Comparison of ENCODE assay signal across 21 cellular contexts in the genomic region with DNA sequence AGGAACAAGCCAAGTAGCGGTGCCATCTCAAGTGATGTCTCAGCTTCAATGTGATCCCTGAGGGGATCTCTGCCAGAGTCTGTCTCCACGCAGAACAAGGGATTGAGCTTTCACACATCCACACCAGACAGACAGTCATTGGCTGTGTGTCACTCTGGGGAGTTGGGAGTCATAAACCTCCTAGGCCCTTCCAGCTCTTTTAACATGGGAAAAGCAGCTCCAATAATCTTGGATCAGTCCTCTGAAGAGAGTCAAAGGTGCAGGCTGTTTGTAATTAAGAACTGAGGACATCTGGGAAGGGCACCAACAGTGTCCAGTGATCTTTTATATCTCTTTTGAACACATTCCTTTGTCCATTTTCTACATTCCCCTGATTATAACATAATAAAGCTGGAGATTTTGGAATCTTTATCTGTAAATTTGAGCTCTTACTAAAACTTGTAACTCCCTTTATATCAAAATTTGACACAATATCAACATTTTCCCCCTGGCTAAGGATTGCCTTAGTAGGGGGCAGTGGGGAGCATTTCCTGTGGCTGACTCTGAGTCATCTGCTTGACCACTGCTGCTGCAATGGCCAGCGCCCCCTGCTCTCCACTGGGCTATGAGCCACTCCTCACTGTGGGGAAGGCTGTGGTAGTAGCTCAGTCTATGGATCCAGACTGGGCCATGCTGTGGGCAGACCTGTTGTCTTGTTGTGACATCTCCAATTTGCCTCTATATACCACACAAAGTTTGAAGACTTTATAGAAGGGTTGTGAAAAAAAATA.
DNase-seq lines count a peak whose midpoint lies in the region; ATAC-seq, FAIRE-seq and TF ChIP-seq lines count a peak whose summit lies in the region.
"Had no signal": no experiment of that assay in that cellular context is flagged by ENCODE, and none has a peak within 500 bp of the region (broad histone marks: within the 10 kb centered on the region; RNA-seq: fewer than 3 reads in every experiment).

No MANE protein-coding gene starts in this region.

- TF ChIP-seq EP300 in H1 (IDR thresholded peaks at IDR 0.05; ENCODE audit: borderline replicate concordance in 1 of 2, low read depth in 2 of 2, low read length in 2 of 2), result no peak

- H3K4me3 ChIP-seq in H1 (ENCODE audit: extremely low read depth in 1 of 4, insufficient read depth in 2 of 4, low read depth in 3 of 4, low read length in 4 of 4), result no peak overlapping the region
- H3K4me3 ChIP-seq: gastrocnemius medialis, stomach had no signal

- H3K23me2 ChIP-seq in H1 (ENCODE audit: low read depth, low read length), result no peaks in the 10 kb centered on the region

- H2AFZ ChIP-seq in H1 (ENCODE audit: low read length), result no peak overlapping the region
- H2AFZ ChIP-seq: parathyroid adenoma had no signal

- no peak for TF ChIP-seq RAD21 in H1 (IDR thresholded peaks at IDR 0.05 in 1 of 2, conservative IDR thresholded peaks at IDR 0.05 in 1 of 2; ENCODE audit: low read depth in 2 of 2, low read length in 2 of 2)

- no peak overlapping the region for H2BK120ac ChIP-seq in H1 (replicated peaks; ENCODE audit: low read depth, low read length)

- H2BK5ac ChIP-seq in H1 (ENCODE audit: low read depth, low read length), result no peak overlapping the region

- no peak overlapping the region for H3K56ac ChIP-seq in H1 (replicated peaks; ENCODE audit: insufficient read length, low read depth, low read length)

- FAIRE-seq in H1 (lab: Jason Lieb, UNC), result no peak

- no peaks in the 10 kb centered on the region for H3K9me3 ChIP-seq in H1 (ENCODE audit: insufficient read depth in 2 of 2, low read depth in 1 of 2, low read length in 1 of 2)
- H3K9me3 ChIP-seq: gastrocnemius medialis had no signal

- POLR2A ChIA-PET in H1 (lab: Charles Lee; ENCODE audit: partially characterized antibody), result no interaction called here

- no peak overlapping the region for H4K91ac ChIP-seq in H1 (replicated peaks; ENCODE audit: insufficient read length, low read length)

- no peaks in the 10 kb centered on the region for H3K4me1 ChIP-seq in H1 (replicated peaks in 1 of 4; ENCODE audit: control insufficient read depth in 3 of 4, insufficient read depth in 4 of 4, low read length in 3 of 4)
- H3K4me1 ChIP-seq: gastrocnemius medialis, parathyroid adenoma, stomach had no signal

- no peak overlapping the region for H3K23ac ChIP-seq in H1 (ENCODE audit: insufficient read length)

- TF ChIP-seq POLR2A in H1 (IDR thresholded peaks at IDR 0.05; ENCODE audit: control extremely low read depth in 1 of 2, low read depth in 2 of 2, low read length in 2 of 2), result no peak

- ATAC-seq in GM19035 (IDR thresholded peaks at IDR 0.05; ENCODE audit: unreplicated experiment), result no peak
- ATAC-seq: activated CD8-positive, alpha-beta T cell treated with anti-CD3 and anti-CD28 coated beads, Interleukin-2, amount 10 ng/mL, durations not matched to agents 7 days and 5 days; gastrocnemius medialis; naive thymus-derived CD4-positive, alpha-beta T cell had no signal

- H2BK15ac ChIP-seq in H1 (ENCODE audit: low read length), result no peak overlapping the region

- no peaks in the 10 kb centered on the region for H4K20me1 ChIP-seq in H1 (replicated peaks in 1 of 2; ENCODE audit: control insufficient read depth in 1 of 2, insufficient read depth in 2 of 2, low read length in 2 of 2)

- no peak overlapping the region for H4K5ac ChIP-seq in H1 (ENCODE audit: insufficient read length, low read depth, low read length)

- 88% methylated on average over 3 of the region's 3 CpGs; no CpG with 5 or more reads in 1 of the 2 experiments for WGBS in H1 (ENCODE audit: extremely low coverage in 1 of 2, insufficient coverage in 1 of 2, insufficient read length in 1 of 2, insufficient replicate concordance in 2 of 2, low coverage in 1 of 2, low lambda C conversion rate in 2 of 2, missing lambda C conversion rate in 1 of 2), 2 experiments

- peak overlapping the region; percentile 25; the same call in 1 of the 2 replicates for H2BK20ac ChIP-seq in H1 (ENCODE audit: low read length)

- no peaks in the 10 kb centered on the region for H3K79me2 ChIP-seq in H1 (ENCODE audit: control insufficient read depth in 1 of 2, insufficient read depth in 2 of 2, low read length in 2 of 2)
- H3K79me2 ChIP-seq: parathyroid adenoma had no signal

- no peak overlapping the region for H3K4me2 ChIP-seq in H1 (ENCODE audit: insufficient read depth in 1 of 2, low read depth in 2 of 2, low read length in 2 of 2)

- H3K36me3 ChIP-seq in H1 (ENCODE audit: control insufficient read depth in 2 of 4, insufficient read depth in 4 of 4, low read length in 3 of 4), result no peaks in the 10 kb centered on the region
- H3K36me3 ChIP-seq: gastrocnemius medialis, stomach had no signal

- no peak overlapping the region for H2BK12ac ChIP-seq in H1 (ENCODE audit: low read depth, low read length)

- no peak overlapping the region for H3K4ac ChIP-seq in H1 (replicated peaks; ENCODE audit: insufficient read length, low read depth, low read length)

- H3K14ac ChIP-seq in H1 (ENCODE audit: insufficient read length), result no peak overlapping the region

- H3K27me3 ChIP-seq in H1 (replicated peaks in 1 of 4; ENCODE audit: control insufficient read depth in 3 of 4, extremely low read depth in 1 of 4, insufficient read depth in 3 of 4, low read length in 3 of 4), result no peaks in the 10 kb centered on the region
- H3K27me3 ChIP-seq: gastrocnemius medialis, stomach had no signal

- no peaks in the 10 kb centered on the region for H3K79me1 ChIP-seq in H1 (ENCODE audit: low read depth, low read length)

- DNase-seq in HT1080 (ENCODE audit: low read depth), result peak; percentile 4
- no peak for DNase-seq in H1 (ENCODE audit: low read depth in 1 of 2, low spot score in 2 of 2)
- peak; percentile 47 for DNase-seq in kidney tubule cell (ENCODE audit: low spot score)
- peak; percentile 19 for DNase-seq in stromal cell of bone marrow (ENCODE audit: low read depth)
- DNase-seq in amygdala (lab: John Stamatoyannopoulos, UW), result no peak
- DNase-seq in stimulated activated CD4-positive, alpha-beta T cell treated with anti-CD3 and anti-CD28 coated beads, Interleukin-12 subunit alpha, Interleukin-12 subunit beta, amount 100 ng/mL, for 4 hours, result no peak
- no peak for DNase-seq in activated CD4-positive, alpha-beta T cell treated with anti-CD3 and anti-CD28 coated beads for 4 hours
- DNase-seq: activated B cell treated with CpG ODN at 0.5 μM for 24 hours; activated CD8-positive, alpha-beta T cell treated with anti-CD3 and anti-CD28 coated beads, Interleukin-2, amount 10 ng/mL, durations not matched to agents 7 days and 5 days; activated T-cell treated with anti-CD3 and anti-CD28 coated beads, Interleukin-2, amount 50 U/mL, for 48 hours; CD4-positive, alpha-beta T cell; erythroblast; gastrocnemius medialis; naive thymus-derived CD4-positive, alpha-beta T cell; NCI-H1694; NCI-H2227 treated with DMSO at 0.1 percent for 48 hours; stimulated activated CD4-positive, alpha-beta T cell treated with anti-CD3 and anti-CD28 coated beads, Interleukin-4, amount 100 ng/mL, for 1 hour; stomach had no signal

- H4K8ac ChIP-seq in H1 (ENCODE audit: extremely low read depth, insufficient read depth, low read length), result no peak overlapping the region

- H3K18ac ChIP-seq in H1 (ENCODE audit: extremely low read depth, low read length), result no peak overlapping the region

- H3K9ac ChIP-seq in H1 (replicated peaks in 1 of 4; ENCODE audit: extremely low read depth in 1 of 4, low read depth in 3 of 4, low read length in 3 of 4), result no peak overlapping the region
- H3K9ac ChIP-seq: parathyroid adenoma had no signal

- no peak overlapping the region for H2AK5ac ChIP-seq in H1 (ENCODE audit: low read depth, low read length)

- H3K27ac ChIP-seq in H1 (ENCODE audit: low read depth, low read length), result no peak overlapping the region
- H3K27ac ChIP-seq: gastrocnemius medialis, HL-60, parathyroid adenoma, stomach had no signal

- CTCF ChIA-PET in H1 (lab: Charles Lee; ENCODE audit: partially characterized antibody), result interaction anchor here (0.8 to 2.1 kb wide), 7 partner anchors 9 to 491 kb away, joined by 3 to 11 read pairs (median 3); no protein-coding TSS in a partner anchor

- TF ChIP-seq CTCF in H1 (IDR thresholded peaks at IDR 0.05; ENCODE audit: control extremely low read depth in 1 of 3, insufficient read depth in 1 of 3, low read depth in 1 of 3, low read length in 3 of 3), result no peak

TF ChIP-seq in H1, 55 proteins besides CTCF, POLR2A, EP300 and RAD21 (continues in another document):
- TF ChIP-seq CEBPB (IDR thresholded peaks at IDR 0.05; ENCODE audit: low read depth, low read length) (no peak), YY1 (IDR thresholded peaks at IDR 0.05; ENCODE audit: low read depth, low read length) (no peak)

Comparison
In these comparisons a context has a peak if more than half of its experiments do, and no peak if none do; other contexts are left out.
1. DNase-seq: peak in HT1080 (single experiment), kidney tubule cell (single experiment) and stromal cell of bone marrow (single experiment); none in H1 (0 of 2), amygdala (0 of 56), stimulated activated CD4-positive, alpha-beta T cell treated with anti-CD3 and anti-CD28 coated beads, Interleukin-12 subunit alpha, Interleukin-12 subunit beta, amount 100 ng/mL, for 4 hours (single experiment) and activated CD4-positive, alpha-beta T cell treated with anti-CD3 and anti-CD28 coated beads for 4 hours (0 of 2).